ENCODE assay signal across 8 cellular contexts in genomic region chr9:89496645-89497044, GRCh38. TPM values are rescaled to one million over a fixed set of nuclear protein-coding genes. Genes with fewer than 3 reads are reported as not detected.
A peak's percentile ranks its signal among the peaks of the same experiment; 100 is the strongest.
DNase-seq lines count a peak whose midpoint lies in the region; FAIRE-seq and TF ChIP-seq lines count a peak whose summit lies in the region.

No MANE protein-coding gene starts in this region.

- H3K36me3 Mint-ChIP-seq in nephron progenitor cell (ENCODE audit: low read depth): no peaks in the 10 kb centered on the region

- H3K4me2 ChIP-seq in BLaER1 treated with 17β-estradiol and CSF1 and Interleukin-3, amounts not matched to agents 10 nM and 100 nM: peak overlapping the region; percentile 87 to 99 (median 98)
- H3K4me2 ChIP-seq in KMS-11: peak overlapping the region; percentile 98

- no peaks in the 10 kb centered on the region for H3K27me3 ChIP-seq in BLaER1 treated with 17β-estradiol and CSF1 and Interleukin-3, amounts not matched to agents 10 nM and 100 nM
- H3K27me3 ChIP-seq in KMS-11 (ENCODE audit: insufficient read depth, low read depth) (no peaks in the 10 kb centered on the region), ectodermal cell (ENCODE audit: control insufficient read depth, insufficient read depth, low read length, poor library complexity, severe bottlenecking) (no peaks in the 10 kb centered on the region)

- H3K9ac ChIP-seq in BLaER1 treated with 17β-estradiol and CSF1 and Interleukin-3, amounts not matched to agents 10 nM and 100 nM: peak overlapping the region; percentile 76 to 87 (median 83); a peak in 21 of 22 replicates
- H3K9ac ChIP-seq in KMS-11: peak overlapping the region; percentile 65

- peaks cover 3% of the 10 kb centered on the region for H3K27me3 Mint-ChIP-seq in nephron progenitor cell (ENCODE audit: low read depth, poor library complexity)

- no peaks in the 10 kb centered on the region for H3K9me3 Mint-ChIP-seq in nephron progenitor cell

- H3K9me3 ChIP-seq in BLaER1 treated with 17β-estradiol and CSF1 and Interleukin-3, amounts not matched to agents 10 nM and 100 nM (replicated peaks in 1 of 11): no peaks in the 10 kb centered on the region
- no peaks in the 10 kb centered on the region for H3K9me3 ChIP-seq in ectodermal cell (ENCODE audit: control insufficient read depth, low read length)

- peaks cover 0 to 11% (median 0%) of the 10 kb centered on the region in 11 experiments; a peak in 2 of 22 replicates for H3K36me3 ChIP-seq in BLaER1 treated with 17β-estradiol and CSF1 and Interleukin-3, amounts not matched to agents 10 nM and 100 nM
- no peaks in the 10 kb centered on the region; the same call in 1 of the 2 replicates for H3K36me3 ChIP-seq in KMS-11 (ENCODE audit: insufficient read depth)
- H3K36me3 ChIP-seq in ectodermal cell (ENCODE audit: control insufficient read depth, insufficient read depth, low read length): no peaks in the 10 kb centered on the region

- FAIRE-seq in RCC 7860 (lab: Jason Lieb, UNC): no peak

- H2AFZ ChIP-seq in KMS-11 (ENCODE audit: low read depth): no peak overlapping the region

- peaks cover 60% of the 10 kb centered on the region for H3K79me2 ChIP-seq in KMS-11 (ENCODE audit: insufficient read depth, low read depth)

- peaks cover 51 to 93% (median 87%) of the 10 kb centered on the region in 10 experiments for H3K4me1 ChIP-seq in BLaER1 treated with 17β-estradiol and CSF1 and Interleukin-3, amounts not matched to agents 10 nM and 100 nM
- H3K4me1 ChIP-seq in KMS-11 (ENCODE audit: low read depth, poor library complexity, severe bottlenecking): peaks cover 62% of the 10 kb centered on the region
- peaks cover 31% of the 10 kb centered on the region for H3K4me1 ChIP-seq in ectodermal cell (ENCODE audit: control insufficient read depth, insufficient read depth, low read length)

- peak overlapping the region; percentile 71 to 93 (median 88) for H3K4me3 ChIP-seq in BLaER1 treated with 17β-estradiol and CSF1 and Interleukin-3, amounts not matched to agents 10 nM and 100 nM
- H3K4me3 ChIP-seq in KMS-11 (IDR thresholded peaks at IDR 0.05; ENCODE audit: insufficient read depth, low read depth, low read length) (no peak overlapping the region), ectodermal cell (ENCODE audit: insufficient read depth, low read depth, low read length) (peak overlapping the region; percentile 57)

- peaks cover 67% of the 10 kb centered on the region for H3K4me1 Mint-ChIP-seq in nephron progenitor cell

- H3K27ac ChIP-seq in BLaER1 treated with 17β-estradiol and CSF1 and Interleukin-3, amounts not matched to agents 10 nM and 100 nM: peak overlapping the region in 8 of 11 experiments; percentile 69 to 92 (median 88); a peak in 14 of 22 replicates
- H3K27ac ChIP-seq in KMS-11 (peak overlapping the region; percentile 61), ectodermal cell (ENCODE audit: insufficient read depth, low read depth, low read length, poor library complexity, severe bottlenecking) (no peak overlapping the region)

- no peak overlapping the region for H3K27ac Mint-ChIP-seq in nephron progenitor cell

- WGBS in ectodermal cell, 2 experiments: 58 to 60% methylated on average over 9 of the region's 9 CpGs

- peaks cover 15 to 54% (median 23%) of the 10 kb centered on the region in 11 experiments; a peak in 17 of 22 replicates for H4K20me1 ChIP-seq in BLaER1 treated with 17β-estradiol and CSF1 and Interleukin-3, amounts not matched to agents 10 nM and 100 nM
- peaks cover 24% of the 10 kb centered on the region for H4K20me1 ChIP-seq in KMS-11 (ENCODE audit: insufficient read depth)

- no peak for TF ChIP-seq CTCF in KMS-11 (conservative IDR thresholded peaks at IDR 0.05; ENCODE audit: low read depth, low read length)
- no peak for TF ChIP-seq CTCF in nephron progenitor cell (IDR thresholded peaks at IDR 0.05)

- DNase-seq in nephron progenitor cell (no peak), T1000 (lab: John Stamatoyannopoulos, UW) (no peak), NCI-H524 (lab: John Stamatoyannopoulos, UW) (no peak), NAMALWA (ENCODE audit: low spot score) (no peak), RCC 7860 (ENCODE audit: low spot score) (no peak)

- peak overlapping the region; percentile 81 for H3K4me3 Mint-ChIP-seq in nephron progenitor cell

RNA-seq across cellular contexts. Expression of gene SEMA4D, which starts 1.3 kb away (rescaled TPM):
- 39.3 TPM for polyA plus RNA-seq in ectodermal cell (2013, experiment 1 of 4)
- polyA plus RNA-seq in ectodermal cell (2013, experiment 2 of 4): 40.8 TPM
- 22.7 TPM for polyA plus RNA-seq in ectodermal cell (2013, experiment 3 of 4)
- 26.0 TPM for polyA plus RNA-seq in ectodermal cell (2013, experiment 4 of 4)
